8 cellular contexts compared by ENCODE assay signal in genomic region chr19:18224525-18225354, GRCh38.
DNase-seq lines count a peak whose midpoint lies in the region; ATAC-seq, FAIRE-seq and TF ChIP-seq lines count a peak whose summit lies in the region.

No MANE protein-coding gene starts in this region.

- POLR2A ChIA-PET in AG04449 (lab: Yijun Ruan, JAX): interaction anchor here (0.6 to 1.4 kb wide), 3 partner anchors 19 to 57 kb away, joined by 3 to 8 read pairs (median 4); partner anchors contain the start of gene JUND

- CTCF ChIA-PET in AG04449 (lab: Yijun Ruan, JAX): interaction anchor here (0.6 to 2.8 kb wide), 15 partner anchors 7 to 104 kb away, joined by 3 to 12 read pairs (median 4); partner anchors contain the start of genes MPV17L2, PIK3R2 and RAB3A

- peak; percentile 69 for FAIRE-seq in colon (lab: Jason Lieb, UNC)

- peak overlapping the region; percentile 62 for H3K4me3 ChIP-seq in AG04449 (ENCODE audit: low read depth, low read length)

- TF ChIP-seq CTCF in AG04449 (IDR thresholded peaks at IDR 0.05; ENCODE audit: insufficient read depth, low read length, missing control alignments): no peak

- DNase-seq in AG04449 (ENCODE audit: low read depth, low spot score): peak; percentile 96
- DNase-seq in NCI-H446 treated with DMSO at 0.1 percent for 48 hours (lab: John Stamatoyannopoulos, UW): peak; percentile 95
- DNase-seq in activated CD4-positive, alpha-beta T cell treated with anti-CD3 and anti-CD28 coated beads for 4 hours: peak; percentile 73 to 76
- peak; percentile 86 for DNase-seq in kidney glomerular epithelial cell (lab: John Stamatoyannopoulos, UW)
- peak; percentile 62 to 80 for DNase-seq in stimulated activated CD4-positive, alpha-beta T cell treated with anti-CD3 and anti-CD28 coated beads, Interleukin-15, amount 100 ng/mL, for 1 hour (ENCODE audit: low read depth in 1 of 2, low spot score in 1 of 2)

- ATAC-seq in GM19025 (IDR thresholded peaks at IDR 0.05; ENCODE audit: low read depth, unreplicated experiment) (peak; percentile 94), HG03280 (IDR thresholded peaks at IDR 0.05; ENCODE audit: unreplicated experiment) (peak; percentile 95)

Comparison
In these comparisons a context has a peak if more than half of its experiments do, and no peak if none do; other contexts are left out.
1. Peak in every context shown above with its lines: DNase-seq, ATAC-seq and H3K4me3 ChIP-seq.